In the genomic region with DNA sequence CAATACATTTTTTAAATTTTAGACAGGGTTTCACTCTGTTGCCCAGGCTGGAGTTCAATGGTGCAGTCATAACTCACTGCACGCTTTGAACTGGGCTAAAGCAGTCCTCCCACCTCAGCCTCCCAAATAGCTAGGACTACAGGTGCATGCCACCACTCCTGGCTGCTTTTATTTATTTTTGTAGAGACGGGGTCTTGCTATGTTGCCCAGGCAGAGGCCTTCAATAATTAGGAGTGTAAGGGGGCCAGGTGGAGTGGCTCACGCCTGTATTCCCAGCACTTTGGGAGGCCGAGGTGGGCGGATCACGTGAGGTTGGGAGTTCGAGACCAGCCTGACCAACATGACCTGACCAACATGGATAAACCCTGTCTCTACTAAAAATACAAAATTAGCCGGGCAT, we compare ENCODE assay signal across 3 cellular contexts. TPM values are rescaled to one million over a fixed set of nuclear protein-coding genes. Genes with fewer than 3 reads are reported as not detected.
"Had no signal": no experiment of that assay in that cellular context is flagged by ENCODE, and none has a peak within 500 bp of the region (broad histone marks: within the 10 kb centered on the region; RNA-seq: fewer than 3 reads in every experiment).

No MANE protein-coding gene starts in this region.

RNA-seq across cellular contexts. Expression of a gene that starts 27.7 kb away (rescaled TPM):
- total RNA-seq: occipital lobe, skeletal muscle tissue had no signal
- polyA plus RNA-seq: neural cell had no signal
